6 cellular contexts compared by ENCODE assay signal in the genomic region with DNA sequence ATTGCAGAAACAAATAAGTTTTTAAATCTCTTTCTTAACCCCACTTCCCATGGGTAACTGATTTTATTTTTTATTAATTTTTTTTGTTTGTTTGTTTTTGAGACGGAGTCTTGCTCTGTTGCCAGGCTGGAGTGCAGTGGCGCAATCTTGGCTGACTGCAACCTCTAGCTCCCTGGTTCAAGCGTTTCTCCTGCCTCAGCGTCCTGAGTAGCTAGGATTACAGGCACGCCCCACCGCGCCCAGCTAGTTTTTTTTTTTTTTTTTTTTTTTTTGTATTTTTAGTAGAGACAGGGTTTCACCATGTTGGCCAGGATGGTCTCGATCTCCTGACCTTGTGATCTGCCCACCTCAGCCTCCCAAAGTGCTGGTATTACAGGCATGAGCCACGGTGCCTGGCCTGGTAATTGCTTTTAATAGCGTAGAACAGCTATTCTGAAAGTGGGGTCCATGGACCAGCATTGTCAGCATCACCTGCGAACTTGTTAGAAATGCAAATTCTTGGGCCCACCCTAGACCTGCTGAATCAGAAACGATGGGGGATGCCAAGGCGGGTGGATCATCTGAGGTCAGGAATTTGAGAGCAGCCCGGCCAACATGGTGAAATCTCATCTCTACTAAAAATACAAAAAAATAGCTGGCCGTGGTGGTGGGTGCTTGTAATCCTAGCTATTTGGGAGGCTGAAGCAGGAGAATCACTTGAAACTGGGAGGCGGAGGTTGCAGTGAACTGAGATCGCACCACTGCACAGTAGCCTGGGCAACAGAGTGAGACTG. TPM values are rescaled to one million over a fixed set of nuclear protein-coding genes. Genes with fewer than 3 reads are reported as not detected.
"Had no signal": no experiment of that assay in that cellular context is flagged by ENCODE, and none has a peak within 500 bp of the region (broad histone marks: within the 10 kb centered on the region; RNA-seq: fewer than 3 reads in every experiment).

No MANE protein-coding gene starts in this region.

RNA-seq across cellular contexts. Expression of a gene that starts 40.5 kb away (rescaled TPM):
- total RNA-seq: activated CD8-positive, alpha-beta T cell treated with anti-CD3 and anti-CD28 coated beads for 36 hours; activated naive CD8-positive, alpha-beta T cell treated with anti-CD3 and anti-CD28 coated beads for 36 hours; activated T-cell treated with anti-CD3 and anti-CD28 coated beads, Interleukin-2, amount 50 U/mL, for 72 hours; lower leg skin; naive thymus-derived CD4-positive, alpha-beta T cell; T-helper 1 cell treated with Interleukin-12 subunit alpha and Interleukin-12 subunit beta and Interleukin-4 antibody, amounts not matched to agents 30 ng/mL and 1 ng/mL, for 36 hours had no signal
- polyA plus RNA-seq: naive thymus-derived CD4-positive, alpha-beta T cell had no signal
